ENCODE assay signal across 25 cellular contexts in genomic region chr11:90738799-90739198, GRCh38.
"Had no signal": no experiment of that assay in that cellular context is flagged by ENCODE, and none has a peak within 500 bp of the region (broad histone marks: within the 10 kb centered on the region; RNA-seq: fewer than 3 reads in every experiment).

No MANE protein-coding gene starts in this region.

- H3K27ac Mint-ChIP-seq: mesothelial cell of epicardium; naive B cell; natural killer cell; progenitor cell of endocrine pancreas; stimulated activated memory B cell treated with anti-CD40 and anti-IgM and Interleukin-4, amounts not matched to agents 10 μg/mL and 1 μg/mL and 100 μg/mL, for 72 hours had no signal

- ATAC-seq: natural killer cell; right lobe of liver; stimulated activated memory B cell treated with anti-CD40 and anti-IgM and Interleukin-4, amounts not matched to agents 10 μg/mL and 1 μg/mL and 100 μg/mL, for 72 hours; stimulated activated naive CD8-positive, alpha-beta T cell treated with anti-CD3 and anti-CD28 coated beads, Interleukin-15, amount 100 ng/mL, for 72 hours; upper lobe of right lung had no signal

- H3K36me3 Mint-ChIP-seq: naive B cell; natural killer cell; stimulated activated memory B cell treated with anti-CD40 and anti-IgM and Interleukin-4, amounts not matched to agents 10 μg/mL and 1 μg/mL and 100 μg/mL, for 72 hours had no signal

- H3K4me1 Mint-ChIP-seq: naive B cell; natural killer cell; stimulated activated memory B cell treated with anti-CD40 and anti-IgM and Interleukin-4, amounts not matched to agents 10 μg/mL and 1 μg/mL and 100 μg/mL, for 72 hours; stimulated activated naive CD8-positive, alpha-beta T cell treated with anti-CD3 and anti-CD28 coated beads, Interleukin-15, amount 100 ng/mL, for 72 hours had no signal

- H3K4me3 Mint-ChIP-seq: mesothelial cell of epicardium; naive B cell; natural killer cell; stimulated activated memory B cell treated with anti-CD40 and anti-IgM and Interleukin-4, amounts not matched to agents 10 μg/mL and 1 μg/mL and 100 μg/mL, for 72 hours; stimulated activated naive CD8-positive, alpha-beta T cell treated with anti-CD3 and anti-CD28 coated beads, Interleukin-15, amount 100 ng/mL, for 72 hours had no signal

- DNase-seq: islet precursor cell; left ventricle myocardium inferior; mesendoderm; naive B cell; natural killer cell; ovary; right lobe of liver; stimulated activated CD4-positive, alpha-beta T cell treated with anti-CD3 and anti-CD28 coated beads, Interleukin-1b, Interleukin-23, amount 100 ng/mL, for 48 hours; stimulated activated CD4-positive, alpha-beta T cell treated with anti-CD3 and anti-CD28 coated beads, Interleukin-2, amount 100 ng/mL, for 48 hours; stimulated activated CD4-positive, alpha-beta T cell treated with anti-CD3 and anti-CD28 coated beads, Interleukin-4, amount 100 ng/mL, for 4 hours; stimulated activated CD8-positive, alpha-beta memory T cell treated with anti-CD3 and anti-CD28 coated beads, Interleukin-4, amount 100 ng/mL, for 48 hours; stimulated activated naive CD4-positive, alpha-beta T cell treated with Interleukin-2 at 50 U/mL for 16 hours; stimulated activated naive CD8-positive, alpha-beta T cell treated with anti-CD3 and anti-CD28 coated beads, Interleukin-15, amount 100 ng/mL, for 72 hours; testis; thyroid gland; trophoblast cell; upper lobe of right lung had no signal

- H3K27ac ChIP-seq: hepatocyte, left ventricle myocardium inferior, ovary, right atrium auricular region, right lobe of liver, testis, thyroid gland, upper lobe of right lung had no signal

- H3K36me3 ChIP-seq: left ventricle myocardium inferior, ovary, right atrium auricular region, right lobe of liver, thyroid gland, upper lobe of right lung had no signal

- H3K27me3 ChIP-seq: hepatocyte, ovary, right atrium auricular region, right lobe of liver, testis, thyroid gland, upper lobe of right lung had no signal

- H3K27me3 Mint-ChIP-seq: naive B cell; stimulated activated memory B cell treated with anti-CD40 and anti-IgM and Interleukin-4, amounts not matched to agents 10 μg/mL and 1 μg/mL and 100 μg/mL, for 72 hours; stimulated activated naive CD8-positive, alpha-beta T cell treated with anti-CD3 and anti-CD28 coated beads, Interleukin-15, amount 100 ng/mL, for 72 hours had no signal

- H3K4me3 ChIP-seq: hepatocyte, left ventricle myocardium inferior, lung, ovary, right atrium auricular region, right lobe of liver, smooth muscle cell, testis, thyroid gland, upper lobe of right lung had no signal

- H3K4me1 ChIP-seq: left ventricle myocardium inferior, right atrium auricular region, testis, thyroid gland, upper lobe of right lung had no signal

- H3K9me3 ChIP-seq: left ventricle myocardium inferior, ovary, right atrium auricular region, right lobe of liver, testis, thyroid gland, upper lobe of right lung had no signal

- FAIRE-seq: urothelium cell line had no signal
